In genomic region chr17:43024407-43025289, GRCh38 we compare ENCODE assay signal across 8 cellular contexts. TPM values are rescaled to one million over a fixed set of nuclear protein-coding genes. Genes with fewer than 3 reads are reported as not detected.
A peak's percentile ranks its signal among the peaks of the same experiment; 100 is the strongest.
DNase-seq lines count a peak whose midpoint lies in the region; ATAC-seq lines count a peak whose summit lies in the region.

Gene RND2, plus strand, starts transcription at chr17:43025231. Its CDS starts 117 bp downstream, at chr17:43025348.

- peak; percentile 96 for DNase-seq in DMS 273 treated with DMSO at 0.1 percent for 48 hours (lab: John Stamatoyannopoulos, UW)
- DNase-seq in NCI-H748 (lab: John Stamatoyannopoulos, UW; ENCODE audit: unreplicated experiment) = peak; percentile 99
- peak; percentile 76 to 83 for DNase-seq in activated CD4-positive, alpha-beta T cell treated with anti-CD3 and anti-CD28 coated beads, Interleukin-2, amount 50 U/mL, for 48 hours
- DNase-seq in dermis microvascular lymphatic vessel endothelial cell (ENCODE audit: low read depth in 2 of 2) = peak; percentile 91 to 95
- peak; percentile 90 for DNase-seq in left lobe of liver (ENCODE audit: low spot score)
- peak; percentile 71 for DNase-seq in stimulated activated CD4-positive, alpha-beta T cell treated with anti-CD3 and anti-CD28 coated beads, Interleukin-1b, Interleukin-23, amount 100 ng/mL, for 4 hours (ENCODE audit: low read depth in 2 of 2)

- peak; percentile 41 for ATAC-seq in HG03439 (IDR thresholded peaks at IDR 0.05; ENCODE audit: unreplicated experiment)
- ATAC-seq in left lobe of liver = peak; percentile 81
- ATAC-seq in GM18909 (IDR thresholded peaks at IDR 0.05; ENCODE audit: poor library complexity, unreplicated experiment) = no peak

RNA-seq across cellular contexts. Expression of gene RND2, which starts in this region (rescaled TPM):
- total RNA-seq in dermis microvascular lymphatic vessel endothelial cell (0.13 and 0.25 TPM in 2 replicates), left lobe of liver (3.6 TPM)

Comparison
In these comparisons a context has a peak if more than half of its experiments do, and no peak if none do; other contexts are left out.
1. Peak in DNase-seq in dermis microvascular lymphatic vessel endothelial cell; RNA of the gene not detected or under 1 TPM.